In genomic region chr16:89560413-89561194, GRCh38 we compare ENCODE assay signal across 8 cellular contexts. TPM values are rescaled to one million over a fixed set of nuclear protein-coding genes. Genes with fewer than 3 reads are reported as not detected.
DNase-seq lines count a peak whose midpoint lies in the region; ATAC-seq and TF ChIP-seq lines count a peak whose summit lies in the region.

Gene RPL13, plus strand, starts transcription at chr16:89560682. Its CDS starts 278 bp downstream, at chr16:89560960.

- DNase-seq in NCI-H1930 (lab: John Stamatoyannopoulos, UW), result peak; percentile 81 to 85
- DNase-seq in anterior cingulate cortex (lab: John Stamatoyannopoulos, UW), result peak; percentile 70 to 95 (median 92)
- peak; percentile 96 for DNase-seq in right atrium auricular region (ENCODE audit: low spot score)
- DNase-seq in psoas muscle, result peak; percentile 96 to 98

- TF ChIP-seq CTCF in right atrium auricular region (IDR thresholded peaks at IDR 0.05) (peak in 1 of 2 donors; percentile 29), psoas muscle (IDR thresholded peaks at IDR 0.05) (peak; percentile 2)

- H3K4me3 ChIP-seq in right atrium auricular region (peak within 1 kb of the TSS; percentile 88 to 89), psoas muscle (peak within 1 kb of the TSS; percentile 94), urinary bladder (ENCODE audit: low read depth, low read length) (peak within 1 kb of the TSS; percentile 81)

- H3K4me1 ChIP-seq in right atrium auricular region (peaks cover 0 to 46% of the 10 kb centered on the region in 2 donors), psoas muscle (peaks cover 50% of the 10 kb centered on the region), urinary bladder (ENCODE audit: insufficient read depth) (no peaks in the 10 kb centered on the region)

- no peaks in the 10 kb centered on the region for H3K27me3 ChIP-seq in right atrium auricular region
- H3K27me3 ChIP-seq in psoas muscle (ENCODE audit: insufficient read depth in 3 of 3, low read length in 2 of 3), result no peaks in the 10 kb centered on the region

- peak; percentile 77 for ATAC-seq in HG02938 (IDR thresholded peaks at IDR 0.05; ENCODE audit: unreplicated experiment)
- peak; percentile 87 to 93 (median 90) for ATAC-seq in psoas muscle

- peaks cover 56% of the 10 kb centered on the region for H3K36me3 ChIP-seq in right atrium auricular region
- peaks cover 6 to 61% of the 10 kb centered on the region in 2 donors for H3K36me3 ChIP-seq in psoas muscle (ENCODE audit: insufficient read depth in 1 of 2, low read depth in 1 of 2)
- H3K36me3 ChIP-seq in urinary bladder (ENCODE audit: insufficient read depth), result peaks cover 4% of the 10 kb centered on the region

- H3K27ac ChIP-seq in right atrium auricular region, result peak within 1 kb of the TSS; percentile 92 to 99
- peak within 1 kb of the TSS; percentile 96 for H3K27ac ChIP-seq in psoas muscle
- H3K27ac ChIP-seq in urinary bladder (ENCODE audit: low read depth), result peak within 1 kb of the TSS; percentile 93

- H3K9me3 ChIP-seq in right atrium auricular region, result no peaks in the 10 kb centered on the region
- no peaks in the 10 kb centered on the region for H3K9me3 ChIP-seq in psoas muscle

- WGBS in psoas muscle, 3 donors, result 0 to 1% (median 0%) methylated on average over 82 to 88 of the region's 88 CpGs
- WGBS in urinary bladder, result under 1% methylated on average over 88 of the region's 88 CpGs

- intact Hi-C loops in T-helper 2 cell treated with Interferon-gamma antibody and Interleukin-4, amounts not matched to agents 100 ng/mL and 5 ng/mL, for 36 hours (cut with micrococcal nuclease), result loop anchor here (1.0 to 10.0 kb wide), 5 partner anchors 55 to 304 kb away; partner anchors contain the start of genes ANKRD11, CHMP1A, SPATA33 and VPS9D1
- intact Hi-C loops in psoas muscle (cut with DNase I), result loop anchor here in 1 of 2 donors (5.0 kb wide), 1 partner anchor 33 kb away; no protein-coding TSS in a partner anchor

- peak; percentile 99 for TF ChIP-seq POLR2A in GM15510 (IDR thresholded peaks at IDR 0.05; ENCODE audit: borderline replicate concordance, extremely low read depth, insufficient read length)

RNA-seq across cellular contexts. Expression of gene RPL13, which starts in this region (rescaled TPM):
- 2,174 and 2,182 TPM in 2 replicates for total RNA-seq in T-helper 2 cell treated with Interferon-gamma antibody and Interleukin-4, amounts not matched to agents 100 ng/mL and 5 ng/mL, for 36 hours
- total RNA-seq in right atrium auricular region (1,000 to 10,000 TPM; 4,239 to 4,547 TPM), psoas muscle (1,000 to 10,000 TPM; 1,039 to 1,769 (median 1,553) TPM), urinary bladder (2,031 TPM)
- polyA plus RNA-seq in psoas muscle (1,000 to 10,000 TPM; 2,989 to 7,334 (median 5,467) TPM), urinary bladder (7,650 TPM)

Comparison
In these comparisons a context has a peak if more than half of its experiments do, and no peak if none do; other contexts are left out.
1. Peak in every context shown above with its lines: DNase-seq, ATAC-seq, H3K4me3 ChIP-seq and H3K27ac ChIP-seq.